Comparison of ENCODE assay signal across 1 cellular context in the genomic region with DNA sequence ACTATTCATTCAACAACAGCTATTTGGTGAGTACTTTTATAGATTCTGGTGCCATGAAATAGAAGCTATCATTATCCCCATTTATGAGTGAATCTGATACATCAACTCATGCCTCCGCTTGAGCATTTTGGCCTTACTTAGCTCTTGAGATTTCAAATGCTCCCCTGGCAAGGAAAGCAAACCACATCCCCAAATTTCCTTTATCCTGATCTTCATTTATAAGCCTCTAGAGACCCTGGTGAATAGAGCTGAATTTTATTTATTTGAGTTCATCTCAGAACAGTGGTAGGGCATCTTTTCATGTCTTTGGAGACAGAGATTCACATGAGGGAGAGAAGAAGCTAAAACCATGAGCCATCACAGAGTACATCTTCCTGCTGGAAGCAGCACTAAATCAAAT.
TF ChIP-seq lines count a peak whose summit lies in the region.

No MANE protein-coding gene starts in this region.

TF ChIP-seq in HepG2, 621 proteins besides CTCF, POLR2A, EP300 and RAD21 (continued from another document):
- TF ChIP-seq FIP1L1 (IDR thresholded peaks at IDR 0.05; ENCODE audit: borderline replicate concordance, insufficient read depth, low read depth, low read length) (no peak), KDM2A (CRISPR knock-in tag; IDR thresholded peaks at IDR 0.05; ENCODE audit: borderline replicate concordance, low read depth) (no peak), GMEB2 (CRISPR knock-in tag; IDR thresholded peaks at IDR 0.05; ENCODE audit: low read depth) (no peak), FOXO1 (CRISPR knock-in tag; IDR thresholded peaks at IDR 0.05) (no peak), JDP2 (CRISPR knock-in tag; IDR thresholded peaks at IDR 0.05; ENCODE audit: borderline replicate concordance) (no peak)
